ENCODE assay signal across 7 cellular contexts in the genomic region with DNA sequence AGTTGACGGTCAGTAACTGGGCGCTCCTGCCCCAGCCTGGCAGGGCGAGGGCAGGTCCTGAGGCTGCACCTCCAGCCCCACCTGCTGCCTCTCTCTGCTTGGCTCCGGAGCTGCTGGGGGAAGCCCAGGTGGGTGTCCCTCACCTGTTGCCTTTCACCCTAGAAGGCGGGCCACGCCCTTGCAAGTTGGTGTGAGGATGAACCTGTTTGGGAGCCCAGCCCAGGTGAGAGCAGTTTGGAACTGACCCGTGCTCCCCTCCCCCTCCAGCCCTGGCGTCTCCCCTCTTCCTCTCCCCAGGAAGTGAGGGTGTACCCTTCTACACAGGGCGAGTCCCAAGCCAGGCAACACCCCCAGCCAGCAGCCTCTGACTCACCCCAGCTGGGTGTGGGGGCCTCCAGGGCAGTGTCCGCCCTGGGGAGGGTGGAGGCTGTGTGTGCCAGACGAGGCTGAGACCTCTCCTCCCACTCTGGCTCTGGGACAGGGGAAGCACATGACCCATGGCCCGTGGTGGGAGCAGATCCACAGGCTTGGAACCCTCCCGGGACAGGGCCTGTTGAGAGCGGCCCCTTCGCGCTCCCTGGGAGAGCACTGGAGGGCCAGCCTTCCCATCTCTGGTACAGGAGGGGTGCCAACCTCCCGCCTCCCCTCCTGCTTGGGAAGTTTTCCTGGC. TPM values are rescaled to one million over a fixed set of nuclear protein-coding genes. Genes with fewer than 3 reads are reported as not detected.
A peak's percentile ranks its signal among the peaks of the same experiment; 100 is the strongest.
DNase-seq lines count a peak whose midpoint lies in the region; ATAC-seq, FAIRE-seq and TF ChIP-seq lines count a peak whose summit lies in the region.

No MANE protein-coding gene starts in this region.

- intact Hi-C loops in left cardiac atrium (cut with DNase I) (no loop called here), sigmoid colon (cut with DNase I) (no loop called here)

- H3K27me3 Mint-ChIP-seq in activated naive CD8-positive, alpha-beta T cell treated with anti-CD3 and anti-CD28 coated beads, Interleukin-2, amount 50 U/mL, for 24 hours = no peaks in the 10 kb centered on the region
- H3K27me3 Mint-ChIP-seq in neural progenitor cell (ENCODE audit: insufficient read depth, low read depth) = peaks cover 4% of the 10 kb centered on the region

- peaks cover 6 to 59% (median 21%) of the 10 kb centered on the region in 4 donors for H3K36me3 ChIP-seq in sigmoid colon
- no peaks in the 10 kb centered on the region for H3K36me3 ChIP-seq in neural progenitor cell

- no peak overlapping the region for H3K4me2 ChIP-seq in neural progenitor cell

- DNase-seq in HTR-8/SVneo (ENCODE audit: insufficient read length, low spot score) (peak; percentile 67), left cardiac atrium (peak; percentile 94), sigmoid colon (peak; percentile 97), neural progenitor cell (ENCODE audit: low spot score) (no peak)
- DNase-seq in activated naive CD8-positive, alpha-beta T cell treated with anti-CD3 and anti-CD28 coated beads, Interleukin-2, amount 50 U/mL, for 24 hours = no peak

- peak; percentile 84 for ATAC-seq in activated naive CD8-positive, alpha-beta T cell treated with anti-CD3 and anti-CD28 coated beads, Interleukin-2, amount 50 U/mL, for 24 hours
- peak; percentile 96 to 98 for ATAC-seq in left cardiac atrium
- ATAC-seq in GM19395 (IDR thresholded peaks at IDR 0.05; ENCODE audit: unreplicated experiment) = no peak
- ATAC-seq in GM18868 (IDR thresholded peaks at IDR 0.05; ENCODE audit: unreplicated experiment) = no peak

- H3K4me3 ChIP-seq in sigmoid colon (peak overlapping the region in 3 of 4 donors; percentile 1 to 36 (median 21)), neural progenitor cell (no peak overlapping the region)

- H3K27ac Mint-ChIP-seq in activated naive CD8-positive, alpha-beta T cell treated with anti-CD3 and anti-CD28 coated beads, Interleukin-2, amount 50 U/mL, for 24 hours = peak overlapping the region; percentile 31
- H3K27ac Mint-ChIP-seq in neural progenitor cell = no peak overlapping the region

- TF ChIP-seq EP300 in sigmoid colon (IDR thresholded peaks at IDR 0.05) = peak in 2 of 4 donors; percentile 25 to 87

- no peaks in the 10 kb centered on the region for H3K9me3 ChIP-seq in sigmoid colon
- H3K9me3 ChIP-seq in neural progenitor cell (ENCODE audit: low read depth) = no peaks in the 10 kb centered on the region

- H4K20me1 ChIP-seq in neural progenitor cell (ENCODE audit: low read depth) = peaks cover 54% of the 10 kb centered on the region

- peaks cover 15% of the 10 kb centered on the region for H3K36me3 Mint-ChIP-seq in activated naive CD8-positive, alpha-beta T cell treated with anti-CD3 and anti-CD28 coated beads, Interleukin-2, amount 50 U/mL, for 24 hours (ENCODE audit: low read depth)
- H3K36me3 Mint-ChIP-seq in neural progenitor cell = peaks cover 12% of the 10 kb centered on the region

- no peaks in the 10 kb centered on the region for H3K9me3 Mint-ChIP-seq in activated naive CD8-positive, alpha-beta T cell treated with anti-CD3 and anti-CD28 coated beads, Interleukin-2, amount 50 U/mL, for 24 hours
- H3K9me3 Mint-ChIP-seq in neural progenitor cell = no peaks in the 10 kb centered on the region

- no peak overlapping the region for H3K9ac ChIP-seq in neural progenitor cell

- H3K27ac ChIP-seq in sigmoid colon (peak overlapping the region; percentile 82 to 99 (median 88)), neural progenitor cell (no peak overlapping the region)

- no peak overlapping the region for H3K4me3 Mint-ChIP-seq in activated naive CD8-positive, alpha-beta T cell treated with anti-CD3 and anti-CD28 coated beads, Interleukin-2, amount 50 U/mL, for 24 hours
- no peak overlapping the region for H3K4me3 Mint-ChIP-seq in neural progenitor cell

- no peak for TF ChIP-seq CTCF in sigmoid colon (IDR thresholded peaks at IDR 0.05)
- TF ChIP-seq CTCF in neural progenitor cell (IDR thresholded peaks at IDR 0.05) = no peak

- H3F3A ChIP-seq in neural progenitor cell (ENCODE audit: low read depth) = peaks cover 4% of the 10 kb centered on the region

- TF ChIP-seq POLR2A in sigmoid colon (IDR thresholded peaks at IDR 0.05) = no peak

- 18 to 52% methylated on average over 17 of the region's 17 CpGs for WGBS in sigmoid colon, 2 donors

- H2AFZ ChIP-seq in neural progenitor cell (replicated peaks) = no peak overlapping the region

- peaks cover 31% of the 10 kb centered on the region for H3K79me2 ChIP-seq in neural progenitor cell (ENCODE audit: low read depth)

- H3K4me1 Mint-ChIP-seq in activated naive CD8-positive, alpha-beta T cell treated with anti-CD3 and anti-CD28 coated beads, Interleukin-2, amount 50 U/mL, for 24 hours = peaks cover 34% of the 10 kb centered on the region
- peaks cover 28% of the 10 kb centered on the region for H3K4me1 Mint-ChIP-seq in neural progenitor cell

- H3K27me3 ChIP-seq in sigmoid colon (no peaks in the 10 kb centered on the region), neural progenitor cell (no peaks in the 10 kb centered on the region)

- H3K4me1 ChIP-seq in sigmoid colon = peaks cover 0 to 57% (median 54%) of the 10 kb centered on the region in 4 donors
- H3K4me1 ChIP-seq in neural progenitor cell = peaks cover 5% of the 10 kb centered on the region

- FAIRE-seq in HTR-8/SVneo (lab: Jason Lieb, UNC) = peak; percentile 80

RNA-seq across cellular contexts. Expression of a gene that starts 10.4 kb away (rescaled TPM):
- total RNA-seq in left cardiac atrium = 10 to 100 TPM; 23.7 to 47.8 TPM
- 10 to 100 TPM; 26.0 to 59.5 (median 37.4) TPM for total RNA-seq in sigmoid colon
- polyA plus RNA-seq in sigmoid colon = 10 to 100 TPM in 1 of 3 donors, 1 to 10 TPM in 2; 4.8 to 25.2 (median 8.8) TPM
- total RNA-seq in neural progenitor cell (ENCODE audit: low replicate concordance) = 17.1 and 42.8 TPM in 2 replicates

RNA-seq across cellular contexts. Expression of a gene that starts 10.6 kb away (rescaled TPM):
- total RNA-seq in left cardiac atrium (10 to 100 TPM; 10.4 to 10.8 TPM), sigmoid colon (1 to 10 TPM; 3.9 to 8.0 (median 5.2) TPM), neural progenitor cell (ENCODE audit: low replicate concordance) (21.7 and 29.1 TPM in 2 replicates)
- polyA plus RNA-seq in sigmoid colon = 1 to 10 TPM in 1 of 3 donors, under 1 TPM in 2; 0.60 to 4.5 (median 0.92) TPM

RNA-seq across cellular contexts. Expression of a gene that starts 28.4 kb away (rescaled TPM):
- 10 to 100 TPM; 21.4 to 28.2 TPM for total RNA-seq in left cardiac atrium
- 10 to 100 TPM; 15.5 to 30.5 (median 20.1) TPM for total RNA-seq in sigmoid colon
- 10 to 100 TPM in 1 of 3 donors, 1 to 10 TPM in 2; 1.6 to 13.2 (median 8.1) TPM for polyA plus RNA-seq in sigmoid colon
- total RNA-seq in neural progenitor cell (ENCODE audit: low replicate concordance) = 15.2 and 19.0 TPM in 2 replicates

RNA-seq across cellular contexts. Expression of a gene that starts 55.0 kb away (rescaled TPM):
- total RNA-seq in left cardiac atrium (10 to 100 TPM in 1 of 2 donors, 1 to 10 TPM in 1; 9.3 to 11.3 TPM), sigmoid colon (10 to 100 TPM in 1 of 4 donors, 1 to 10 TPM in 3; 6.2 to 11.4 (median 9.3) TPM), neural progenitor cell (ENCODE audit: low replicate concordance) (8.2 and 16.8 TPM in 2 replicates)
- 10 to 100 TPM in 1 of 3 donors, 1 to 10 TPM in 2; 2.4 to 11.1 (median 3.5) TPM for polyA plus RNA-seq in sigmoid colon

RNA-seq across cellular contexts. Expression of a gene that starts 55.1 kb away (rescaled TPM):
- total RNA-seq in left cardiac atrium = 10 to 100 TPM; 14.8 to 30.0 TPM
- 10 to 100 TPM; 16.6 to 28.8 (median 24.6) TPM for total RNA-seq in sigmoid colon
- polyA plus RNA-seq in sigmoid colon = 10 to 100 TPM in 1 of 3 donors, 1 to 10 TPM in 2; 3.7 to 21.3 (median 5.4) TPM
- 66.7 and 80.0 TPM in 2 replicates for total RNA-seq in neural progenitor cell (ENCODE audit: low replicate concordance)

Comparison
In these comparisons a context has a peak if more than half of its experiments do, and no peak if none do; other contexts are left out.
1. DNase-seq: peak in HTR-8/SVneo (single experiment), left cardiac atrium (single experiment) and sigmoid colon (single experiment); none in activated naive CD8-positive, alpha-beta T cell treated with anti-CD3 and anti-CD28 coated beads, Interleukin-2, amount 50 U/mL, for 24 hours (single experiment) and neural progenitor cell (single experiment).
2. ATAC-seq: peak in activated naive CD8-positive, alpha-beta T cell treated with anti-CD3 and anti-CD28 coated beads, Interleukin-2, amount 50 U/mL, for 24 hours (single experiment) and left cardiac atrium (2 of 2); none in GM19395 (single experiment) and GM18868 (single experiment).